17 cellular contexts compared by ENCODE assay signal in the genomic region with DNA sequence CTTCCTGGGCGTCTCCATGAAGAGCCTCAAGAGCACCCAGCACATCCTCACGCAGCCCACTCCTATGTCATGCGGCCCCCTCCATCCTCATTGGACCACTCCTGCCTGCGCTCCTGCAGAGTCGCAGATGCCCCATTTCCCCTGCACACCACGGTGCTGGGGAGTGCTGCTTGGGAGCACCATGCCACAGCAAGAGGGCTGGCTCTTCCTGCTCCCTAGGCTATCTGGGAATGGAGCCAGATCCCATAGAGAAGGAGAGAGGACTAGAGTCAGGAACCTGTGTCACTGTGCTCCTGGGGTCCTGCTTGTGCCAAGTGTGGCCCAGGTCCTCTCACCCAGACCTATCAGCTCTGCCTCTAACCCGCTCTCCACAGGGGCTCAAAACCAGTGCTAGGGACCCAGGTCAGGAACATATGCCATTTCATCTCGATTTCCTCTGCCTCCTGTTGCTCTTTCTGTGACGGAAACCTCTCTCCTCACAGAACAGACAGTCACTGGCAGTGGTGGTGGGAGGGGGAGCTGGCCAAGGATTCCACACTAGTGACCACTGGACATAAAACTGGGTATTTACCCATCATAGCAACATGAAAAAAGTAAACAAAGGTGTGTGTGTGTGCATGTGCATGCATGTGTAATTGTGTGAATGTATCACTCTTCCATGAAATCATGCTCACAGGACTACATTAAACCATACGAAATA.
DNase-seq lines count a peak whose midpoint lies in the region; ATAC-seq and TF ChIP-seq lines count a peak whose summit lies in the region.
"Had no signal": no experiment of that assay in that cellular context is flagged by ENCODE, and none has a peak within 500 bp of the region (broad histone marks: within the 10 kb centered on the region; RNA-seq: fewer than 3 reads in every experiment).

No MANE protein-coding gene starts in this region.

- H3K27ac ChIP-seq in mammary epithelial cell (ENCODE audit: insufficient read depth, low read depth, low read length) (no peak overlapping the region), IMR-90 (ENCODE audit: insufficient read depth, low read length) (no peak overlapping the region), PC-3 (ENCODE audit: low read length) (no peak overlapping the region), mucosa of rectum (ENCODE audit: low read depth in 2 of 2, low read length in 2 of 2) (peak overlapping the region; percentile 67 to 69), endodermal cell (ENCODE audit: low read depth, low read length) (no peak overlapping the region)
- H3K27ac ChIP-seq: C4-2B, PC-9 had no signal

- H3K79me1 ChIP-seq in IMR-90 (ENCODE audit: low read depth in 1 of 2, low read length in 2 of 2), result no peaks in the 10 kb centered on the region

- H3K79me2 ChIP-seq in mammary epithelial cell (ENCODE audit: insufficient read depth, low read length) (no peaks in the 10 kb centered on the region), PC-3 (ENCODE audit: low read length) (no peaks in the 10 kb centered on the region)

- H3K36me3 Mint-ChIP-seq in MCF 10A (ENCODE audit: insufficient read depth, unreplicated experiment), result peaks cover 9% of the 10 kb centered on the region
- H3K36me3 Mint-ChIP-seq in endodermal cell (ENCODE audit: low read depth), result no peaks in the 10 kb centered on the region

- TF ChIP-seq CTCF in MCF 10A (IDR thresholded peaks at IDR 0.05; ENCODE audit: unreplicated experiment) (no peak), mammary epithelial cell (conservative IDR thresholded peaks at IDR 0.05 in 1 of 2, IDR thresholded peaks at IDR 0.05 in 1 of 2; ENCODE audit: extremely low read depth in 1 of 2, insufficient read depth in 1 of 2, low read depth in 1 of 2, low read length in 2 of 2) (no peak), IMR-90 (conservative IDR thresholded peaks at IDR 0.05; ENCODE audit: low read depth, low read length) (no peak), PC-3 (conservative IDR thresholded peaks at IDR 0.05; ENCODE audit: low read depth, low read length) (no peak), endodermal cell (conservative IDR thresholded peaks at IDR 0.05) (no peak)

- no peak overlapping the region for H3K4me2 ChIP-seq in mammary epithelial cell (ENCODE audit: insufficient read depth, low read depth, low read length)
- no peak overlapping the region for H3K4me2 ChIP-seq in IMR-90 (ENCODE audit: low read depth, low read length)
- no peak overlapping the region for H3K4me2 ChIP-seq in PC-3 (ENCODE audit: low read length)
- H3K4me2 ChIP-seq: PC-9 had no signal

- H3K4me1 ChIP-seq in mammary epithelial cell (ENCODE audit: insufficient read depth, low read length), result peaks cover 6% of the 10 kb centered on the region
- peaks cover 4% of the 10 kb centered on the region for H3K4me1 ChIP-seq in IMR-90 (ENCODE audit: control insufficient read depth, insufficient read depth, low read length)
- 0 out of 2 replicates have a peak, but pooled peaks cover 7% of the 10 kb centered on the region for H3K4me1 ChIP-seq in PC-3 (ENCODE audit: insufficient read depth, low read length)
- H3K4me1 ChIP-seq in mucosa of rectum (ENCODE audit: control insufficient read depth in 2 of 2, insufficient read depth in 2 of 2, low read length in 2 of 2), result peaks cover 6 to 20% of the 10 kb centered on the region in 2 donors
- H3K4me1 ChIP-seq in endodermal cell (ENCODE audit: control insufficient read depth, insufficient read depth, low read length), result no peaks in the 10 kb centered on the region

- dilution Hi-C loops in mammary epithelial cell (cut with HindIII; ENCODE audit: low sequenced_read_pairs) (no loop called here), IMR-90 (cut with HindIII; ENCODE audit: low sequenced_read_pairs, unreplicated experiment) (no loop called here)

- 76% methylated on average over 8 of the region's 10 CpGs for WGBS in mammary epithelial cell (ENCODE audit: low coverage, missing lambda C conversion rate)
- WGBS in IMR-90 (ENCODE audit: extremely low coverage in 2 of 2, insufficient read length in 1 of 2), 2 experiments, result 100% methylated on average over 1 of the region's 10 CpGs; no CpG with 5 or more reads in 1 of the 2 experiments
- 83 to 88% methylated on average over 3 to 10 of the region's 10 CpGs for WGBS in endodermal cell (ENCODE audit: insufficient coverage in 1 of 2, insufficient read length in 1 of 2), 2 experiments

- no peak overlapping the region; a peak in 1 of 4 replicates for H4K8ac ChIP-seq in IMR-90 (ENCODE audit: low read depth in 2 of 2, low read length in 2 of 2)

- no peaks in the 10 kb centered on the region for H3K9me3 ChIP-seq in mammary epithelial cell (replicated peaks; ENCODE audit: insufficient read depth, low read length)
- no peaks in the 10 kb centered on the region for H3K9me3 ChIP-seq in IMR-90 (ENCODE audit: control insufficient read depth, insufficient read depth, low read length)
- no peaks in the 10 kb centered on the region for H3K9me3 ChIP-seq in PC-3 (ENCODE audit: low read length)
- no peaks in the 10 kb centered on the region for H3K9me3 ChIP-seq in mucosa of rectum (ENCODE audit: control insufficient read depth in 2 of 2, low read length in 2 of 2)
- H3K9me3 ChIP-seq in endodermal cell (ENCODE audit: control insufficient read depth, low read length), result no peaks in the 10 kb centered on the region

- no peak for TF ChIP-seq POLR2A in IMR-90 (IDR thresholded peaks at IDR 0.05; ENCODE audit: low read depth, low read length)

- H3K27me3 ChIP-seq in mammary epithelial cell (ENCODE audit: insufficient read depth, low read length) (no peaks in the 10 kb centered on the region), IMR-90 (ENCODE audit: control insufficient read depth, insufficient read depth, low read length) (no peaks in the 10 kb centered on the region), PC-3 (ENCODE audit: low read length) (no peaks in the 10 kb centered on the region), mucosa of rectum (ENCODE audit: control insufficient read depth in 2 of 2, insufficient read depth in 2 of 2, low read length in 2 of 2) (no peaks in the 10 kb centered on the region), endodermal cell (ENCODE audit: control insufficient read depth, insufficient read depth, low read length, poor library complexity, severe bottlenecking) (peaks cover 5% of the 10 kb centered on the region)

- H3K14ac ChIP-seq in IMR-90 (replicated peaks; ENCODE audit: low read depth, low read length), result no peak overlapping the region

- no peak overlapping the region for H2BK5ac ChIP-seq in IMR-90 (ENCODE audit: low read depth, low read length, poor library complexity, severe bottlenecking)

- no peak overlapping the region; the same call in 1 of the 2 replicates for H4K91ac ChIP-seq in IMR-90 (ENCODE audit: insufficient read depth, low read depth, low read length)

- peaks cover 8% of the 10 kb centered on the region for H3K4me1 Mint-ChIP-seq in MCF 10A (ENCODE audit: insufficient read depth, unreplicated experiment)
- H3K4me1 Mint-ChIP-seq in endodermal cell, result peaks cover 4% of the 10 kb centered on the region

- H3K18ac ChIP-seq in IMR-90 (ENCODE audit: low read depth, low read length), result no peak overlapping the region

- DNase-seq in MCF 10A (ENCODE audit: unreplicated experiment) (peak; percentile 17), mammary epithelial cell (no peak), IMR-90 (no peak), PC-3 (no peak), endodermal cell (no peak)
- DNase-seq: DMS153, H7, NCI-H1417 treated with DMSO at 0.1 percent for 48 hours, NCI-H1930, NCI-H2227 treated with DMSO at 0.1 percent for 48 hours, NCI-H526 treated with DMSO at 0.1 percent for 48 hours, PC-9, T-helper 1 cell had no signal

- no peaks in the 10 kb centered on the region for H3F3A ChIP-seq in PC-3 (ENCODE audit: low read length, unreplicated experiment)

- CTCF ChIA-PET in MCF 10A (lab: Yijun Ruan, JAX), result interaction anchor here (0.6 kb wide), 1 partner anchor 208 kb away, joined by 3 read pairs; no protein-coding TSS in a partner anchor
- CTCF ChIA-PET in mammary epithelial cell (lab: Charles Lee; ENCODE audit: low non-redundant PET), result no interaction called here
- CTCF ChIA-PET in IMR-90 (lab: Yijun Ruan, JAX), result no interaction called here
- CTCF ChIA-PET in PC-3 (lab: Charles Lee), result no interaction called here

- peak overlapping the region; percentile 71 for H2AK9ac ChIP-seq in IMR-90 (replicated peaks; ENCODE audit: low read depth, low read length, poor library complexity)

- peaks cover 9% of the 10 kb centered on the region for H3K9me1 ChIP-seq in IMR-90 (ENCODE audit: insufficient read depth, low read length)

- no peaks in the 10 kb centered on the region for H3K36me3 ChIP-seq in mammary epithelial cell (ENCODE audit: insufficient read depth, low read length)
- no peaks in the 10 kb centered on the region for H3K36me3 ChIP-seq in IMR-90 (ENCODE audit: control insufficient read depth, insufficient read depth, low read length)
- H3K36me3 ChIP-seq in PC-3 (ENCODE audit: low read depth, low read length), result no peaks in the 10 kb centered on the region
- H3K36me3 ChIP-seq in mucosa of rectum (ENCODE audit: control insufficient read depth in 2 of 2, insufficient read depth in 2 of 2, low read length in 2 of 2), result no peaks in the 10 kb centered on the region
- no peaks in the 10 kb centered on the region for H3K36me3 ChIP-seq in endodermal cell (ENCODE audit: control insufficient read depth, insufficient read depth, low read length)

- peak overlapping the region; percentile 44 for H2AK5ac ChIP-seq in IMR-90 (ENCODE audit: low read depth, low read length)

- peak overlapping the region; percentile 12; the same call in 1 of the 2 replicates for H3K4ac ChIP-seq in IMR-90 (ENCODE audit: low read depth, low read length)

- TF ChIP-seq RAD21 in IMR-90 (IDR thresholded peaks at IDR 0.05; ENCODE audit: low read length), result no peak

- in situ Hi-C loops in mammary epithelial cell (cut with MboI; ENCODE audit: low sequenced_read_pairs in 2 of 2), result no loop called here
- in situ Hi-C loops in IMR-90 (cut with MboI; ENCODE audit: low sequenced_read_pairs), result no loop called here

- H3K9ac ChIP-seq in mammary epithelial cell (ENCODE audit: insufficient read depth, low read length), result no peak overlapping the region
- no peak overlapping the region for H3K9ac ChIP-seq in IMR-90 (ENCODE audit: low read depth, low read length)
- no peak overlapping the region for H3K9ac ChIP-seq in PC-3 (ENCODE audit: low read length)
- H3K9ac ChIP-seq in mucosa of rectum (ENCODE audit: low read depth in 1 of 2, low read length in 2 of 2), result no peak overlapping the region
- H3K9ac ChIP-seq in endodermal cell (ENCODE audit: extremely low read depth, low read length, poor library complexity, severe bottlenecking), result no peak overlapping the region

- intact Hi-C loops in MCF 10A (cut with micrococcal nuclease), result no loop called here
- intact Hi-C loops in mammary epithelial cell (cut with micrococcal nuclease), result no loop called here
- intact Hi-C loops in IMR-90 (cut with micrococcal nuclease), result no loop called here
- intact Hi-C loops in PC-3 (cut with micrococcal nuclease), result no loop called here

- H2AFZ ChIP-seq in mammary epithelial cell (ENCODE audit: low read depth, low read length) (no peak overlapping the region), IMR-90 (replicated peaks; ENCODE audit: low read length, poor library complexity) (no peak overlapping the region), PC-3 (ENCODE audit: low read length) (no peak overlapping the region)
- H2AFZ ChIP-seq: PC-9 had no signal

- no peaks in the 10 kb centered on the region for H3K9me3 Mint-ChIP-seq in MCF 10A (ENCODE audit: unreplicated experiment)
- H3K9me3 Mint-ChIP-seq in endodermal cell, result no peaks in the 10 kb centered on the region

- H2BK15ac ChIP-seq in IMR-90 (ENCODE audit: low read depth, low read length), result no peak overlapping the region

- no TSS peak for BruUV-seq in MCF 10A (replicated peaks; lab: Mats Ljungman, UMichigan)
- BruUV-seq in mammary epithelial cell (replicated peaks; lab: Mats Ljungman, UMichigan), result no TSS peak
- no TSS peak for BruUV-seq in IMR-90 (replicated peaks; lab: Mats Ljungman, UMichigan)
- no TSS peak for BruUV-seq in PC-3 (replicated peaks; lab: Mats Ljungman, UMichigan)

- no peak overlapping the region for H3K4me3 Mint-ChIP-seq in MCF 10A (ENCODE audit: unreplicated experiment)
- H3K4me3 Mint-ChIP-seq in endodermal cell, result no peak overlapping the region

- H2BK120ac ChIP-seq in IMR-90 (ENCODE audit: low read depth, low read length), result no peak overlapping the region

- no peak overlapping the region for H2BK20ac ChIP-seq in IMR-90 (ENCODE audit: low read depth, low read length)

- H4K20me1 ChIP-seq in mammary epithelial cell (ENCODE audit: insufficient read depth, low read length) (no peaks in the 10 kb centered on the region), IMR-90 (ENCODE audit: insufficient read depth, low read length) (no peaks in the 10 kb centered on the region), PC-3 (ENCODE audit: low read length) (no peaks in the 10 kb centered on the region)

- H3K56ac ChIP-seq in IMR-90 (ENCODE audit: extremely low read depth, insufficient read depth, low read length), result no peak overlapping the region

- no peak for ATAC-seq in IMR-90 (ENCODE audit: low read depth)
- ATAC-seq in PC-3, result peak; percentile 29
- no peak for ATAC-seq in HG03439 (IDR thresholded peaks at IDR 0.05; ENCODE audit: unreplicated experiment)
- no peak for ATAC-seq in HG03521 (IDR thresholded peaks at IDR 0.05; ENCODE audit: unreplicated experiment)

- H3K4me3 ChIP-seq in mammary epithelial cell (replicated peaks in 1 of 3; ENCODE audit: insufficient read depth in 1 of 3, low read depth in 2 of 3, low read length in 3 of 3), result no peak overlapping the region
- H3K4me3 ChIP-seq in IMR-90 (ENCODE audit: insufficient read depth, low read depth, low read length), result no peak overlapping the region
- no peak overlapping the region for H3K4me3 ChIP-seq in PC-3 (ENCODE audit: low read length)
- no peak overlapping the region for H3K4me3 ChIP-seq in mucosa of rectum (ENCODE audit: low read length in 2 of 2)
- H3K4me3 ChIP-seq in endodermal cell (ENCODE audit: low read length), result no peak overlapping the region
- H3K4me3 ChIP-seq: PC-9 had no signal

- no peak overlapping the region for H3K23ac ChIP-seq in IMR-90 (ENCODE audit: low read depth, low read length)

- no peak overlapping the region for H4K5ac ChIP-seq in IMR-90 (ENCODE audit: low read depth, low read length)

- peak overlapping the region; percentile 75 for H3K27ac Mint-ChIP-seq in MCF 10A (ENCODE audit: low read depth, unreplicated experiment)
- no peak overlapping the region for H3K27ac Mint-ChIP-seq in endodermal cell

- H3K9me2 ChIP-seq in PC-3 (replicated peaks; ENCODE audit: low read length), result no peaks in the 10 kb centered on the region

- H3K27me3 Mint-ChIP-seq in MCF 10A (ENCODE audit: insufficient read depth, unreplicated experiment) (no peaks in the 10 kb centered on the region), endodermal cell (ENCODE audit: insufficient read depth) (peaks cover 17% of the 10 kb centered on the region)

- POLR2A ChIA-PET in MCF 10A (lab: Yijun Ruan, JAX), result interaction anchor here (1.1 kb wide), 1 partner anchor 9 kb away, joined by 3 read pairs; no protein-coding TSS in a partner anchor
- POLR2A ChIA-PET in IMR-90 (lab: Charles Lee; ENCODE audit: unreplicated experiment), result no interaction called here
- POLR2A ChIA-PET in PC-3 (lab: Charles Lee; ENCODE audit: unreplicated experiment), result no interaction called here

Comparison
In these comparisons a context has a peak if more than half of its experiments do, and no peak if none do; other contexts are left out.
1. H3K27ac ChIP-seq: peak in mucosa of rectum (2 of 2); none in mammary epithelial cell (single experiment), IMR-90 (single experiment), PC-3 (single experiment) and endodermal cell (single experiment).